In the genomic region with DNA sequence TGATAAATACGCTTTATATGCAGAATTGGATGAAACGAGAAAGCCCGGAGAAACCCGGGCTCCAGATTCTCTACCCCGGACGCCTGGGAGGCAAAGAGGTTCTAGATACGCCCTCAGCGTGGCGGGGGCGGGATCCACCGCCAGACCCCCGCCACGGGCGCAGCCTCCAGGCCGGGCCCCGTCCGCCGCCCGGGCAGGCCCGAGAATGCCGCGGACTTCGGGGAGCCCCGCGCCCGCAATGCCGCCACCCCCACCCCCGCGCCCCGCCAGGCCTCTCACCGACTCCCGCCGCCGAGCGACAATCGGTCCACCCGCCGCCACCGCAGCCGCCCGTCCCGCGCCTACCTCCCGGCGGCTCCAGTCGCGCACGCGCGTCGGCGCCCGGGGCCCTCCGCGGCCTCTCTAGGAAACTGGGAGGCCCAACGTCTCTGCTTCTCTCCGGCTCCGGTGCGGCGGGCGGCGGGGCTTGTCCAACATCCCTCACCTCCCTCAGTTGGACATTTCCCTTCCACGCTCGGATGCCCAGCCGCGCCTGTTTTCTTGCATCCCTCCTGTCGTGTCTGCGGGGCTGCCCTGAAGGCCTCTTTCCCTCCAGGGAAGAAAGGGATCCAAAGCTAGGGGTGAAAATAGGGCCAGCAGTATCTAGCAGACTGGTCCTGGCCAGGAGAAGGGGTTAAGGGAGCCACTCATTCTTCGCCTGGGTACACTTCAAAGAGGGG, we compare ENCODE assay signal across 1 cellular context.
A peak's percentile ranks its signal among the peaks of the same experiment; 100 is the strongest.
TF ChIP-seq lines count a peak whose summit lies in the region.

TSS of gene ZNF445 (minus strand) at position 359 of the 719 bp plus-strand sequence. CDS start 22,121 bp downstream, outside the sequence.

TF ChIP-seq in HepG2, 621 proteins besides CTCF, POLR2A, EP300 and RAD21 (continued from another document and continues in another):
- TF ChIP-seq, protein P1, sequence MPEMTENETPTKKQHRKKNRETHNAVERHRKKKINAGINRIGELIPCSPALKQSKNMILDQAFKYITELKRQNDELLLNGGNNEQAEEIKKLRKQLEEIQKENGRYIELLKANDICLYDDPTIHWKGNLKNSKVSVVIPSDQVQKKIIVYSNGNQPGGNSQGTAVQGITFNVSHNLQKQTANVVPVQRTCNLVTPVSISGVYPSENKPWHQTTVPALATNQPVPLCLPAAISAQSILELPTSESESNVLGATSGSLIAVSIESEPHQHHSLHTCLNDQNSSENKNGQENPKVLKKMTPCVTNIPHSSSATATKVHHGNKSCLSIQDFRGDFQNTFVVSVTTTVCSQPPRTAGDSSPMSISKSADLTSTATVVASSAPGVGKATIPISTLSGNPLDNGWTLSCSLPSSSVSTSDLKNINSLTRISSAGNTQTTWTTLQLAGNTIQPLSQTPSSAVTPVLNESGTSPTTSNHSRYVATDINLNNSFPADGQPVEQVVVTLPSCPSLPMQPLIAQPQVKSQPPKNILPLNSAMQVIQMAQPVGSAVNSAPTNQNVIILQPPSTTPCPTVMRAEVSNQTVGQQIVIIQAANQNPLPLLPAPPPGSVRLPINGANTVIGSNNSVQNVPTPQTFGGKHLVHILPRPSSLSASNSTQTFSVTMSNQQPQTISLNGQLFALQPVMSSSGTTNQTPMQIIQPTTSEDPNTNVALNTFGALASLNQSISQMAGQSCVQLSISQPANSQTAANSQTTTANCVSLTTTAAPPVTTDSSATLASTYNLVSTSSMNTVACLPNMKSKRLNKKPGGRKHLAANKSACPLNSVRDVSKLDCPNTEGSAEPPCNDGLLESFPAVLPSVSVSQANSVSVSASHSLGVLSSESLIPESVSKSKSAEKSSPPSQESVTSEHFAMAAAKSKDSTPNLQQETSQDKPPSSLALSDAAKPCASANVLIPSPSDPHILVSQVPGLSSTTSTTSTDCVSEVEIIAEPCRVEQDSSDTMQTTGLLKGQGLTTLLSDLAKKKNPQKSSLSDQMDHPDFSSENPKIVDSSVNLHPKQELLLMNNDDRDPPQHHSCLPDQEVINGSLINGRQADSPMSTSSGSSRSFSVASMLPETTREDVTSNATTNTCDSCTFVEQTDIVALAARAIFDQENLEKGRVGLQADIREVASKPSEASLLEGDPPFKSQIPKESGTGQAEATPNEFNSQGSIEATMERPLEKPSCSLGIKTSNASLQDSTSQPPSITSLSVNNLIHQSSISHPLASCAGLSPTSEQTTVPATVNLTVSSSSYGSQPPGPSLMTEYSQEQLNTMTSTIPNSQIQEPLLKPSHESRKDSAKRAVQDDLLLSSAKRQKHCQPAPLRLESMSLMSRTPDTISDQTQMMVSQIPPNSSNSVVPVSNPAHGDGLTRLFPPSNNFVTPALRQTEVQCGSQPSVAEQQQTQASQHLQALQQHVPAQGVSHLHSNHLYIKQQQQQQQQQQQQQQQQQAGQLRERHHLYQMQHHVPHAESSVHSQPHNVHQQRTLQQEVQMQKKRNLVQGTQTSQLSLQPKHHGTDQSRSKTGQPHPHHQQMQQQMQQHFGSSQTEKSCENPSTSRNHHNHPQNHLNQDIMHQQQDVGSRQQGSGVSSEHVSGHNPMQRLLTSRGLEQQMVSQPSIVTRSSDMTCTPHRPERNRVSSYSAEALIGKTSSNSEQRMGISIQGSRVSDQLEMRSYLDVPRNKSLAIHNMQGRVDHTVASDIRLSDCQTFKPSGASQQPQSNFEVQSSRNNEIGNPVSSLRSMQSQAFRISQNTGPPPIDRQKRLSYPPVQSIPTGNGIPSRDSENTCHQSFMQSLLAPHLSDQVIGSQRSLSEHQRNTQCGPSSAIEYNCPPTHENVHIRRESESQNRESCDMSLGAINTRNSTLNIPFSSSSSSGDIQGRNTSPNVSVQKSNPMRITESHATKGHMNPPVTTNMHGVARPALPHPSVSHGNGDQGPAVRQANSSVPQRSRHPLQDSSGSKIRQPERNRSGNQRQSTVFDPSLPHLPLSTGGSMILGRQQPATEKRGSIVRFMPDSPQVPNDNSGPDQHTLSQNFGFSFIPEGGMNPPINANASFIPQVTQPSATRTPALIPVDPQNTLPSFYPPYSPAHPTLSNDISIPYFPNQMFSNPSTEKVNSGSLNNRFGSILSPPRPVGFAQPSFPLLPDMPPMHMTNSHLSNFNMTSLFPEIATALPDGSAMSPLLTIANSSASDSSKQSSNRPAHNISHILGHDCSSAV (CRISPR knock-in tag; IDR thresholded peaks at IDR 0.05; ENCODE audit: borderline replicate concordance), result no peak
- 0 out of 2 replicates have a peak, but pooled peaks have one; percentile 22 for TF ChIP-seq CENPT (CRISPR knock-in tag; IDR thresholded peaks at IDR 0.05; ENCODE audit: low read depth)
- TF ChIP-seq ZNF264 (CRISPR knock-in tag; IDR thresholded peaks at IDR 0.05), result no peak
- no peak for TF ChIP-seq NRL (CRISPR knock-in tag; IDR thresholded peaks at IDR 0.05; ENCODE audit: borderline replicate concordance)
- TF ChIP-seq RARG (CRISPR knock-in tag; IDR thresholded peaks at IDR 0.05; ENCODE audit: low read depth), result no peak
- TF ChIP-seq MIER2 (CRISPR knock-in tag; IDR thresholded peaks at IDR 0.05), result no peak
- TF ChIP-seq NR1H2 (CRISPR knock-in tag; IDR thresholded peaks at IDR 0.05; ENCODE audit: borderline replicate concordance, low read depth), result no peak
- no peak for TF ChIP-seq ZBTB43 (CRISPR knock-in tag; conservative IDR thresholded peaks at IDR 0.05)
- TF ChIP-seq, protein P2, sequence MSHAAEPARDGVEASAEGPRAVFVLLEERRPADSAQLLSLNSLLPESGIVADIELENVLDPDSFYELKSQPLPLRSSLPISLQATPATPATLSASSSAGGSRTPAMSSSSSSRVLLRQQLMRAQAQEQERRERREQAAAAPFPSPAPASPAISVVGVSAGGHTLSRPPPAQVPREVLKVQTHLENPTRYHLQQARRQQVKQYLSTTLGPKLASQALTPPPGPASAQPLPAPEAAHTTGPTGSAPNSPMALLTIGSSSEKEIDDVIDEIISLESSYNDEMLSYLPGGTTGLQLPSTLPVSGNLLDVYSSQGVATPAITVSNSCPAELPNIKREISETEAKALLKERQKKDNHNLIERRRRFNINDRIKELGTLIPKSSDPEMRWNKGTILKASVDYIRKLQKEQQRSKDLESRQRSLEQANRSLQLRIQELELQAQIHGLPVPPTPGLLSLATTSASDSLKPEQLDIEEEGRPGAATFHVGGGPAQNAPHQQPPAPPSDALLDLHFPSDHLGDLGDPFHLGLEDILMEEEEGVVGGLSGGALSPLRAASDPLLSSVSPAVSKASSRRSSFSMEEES (CRISPR knock-in tag; IDR thresholded peaks at IDR 0.05), result no peak
- peak; percentile 65 for TF ChIP-seq AGO2 (optimal IDR thresholded peaks at IDR 0.05; ENCODE audit: low read depth, low read length)
- peak; percentile 28; the same call in 1 of the 2 replicates for TF ChIP-seq ZIK1 (CRISPR knock-in tag; IDR thresholded peaks at IDR 0.05; ENCODE audit: borderline replicate concordance, low read depth)
- no peak for TF ChIP-seq STAT5B (CRISPR knock-in tag; IDR thresholded peaks at IDR 0.05)
- no peak for TF ChIP-seq TIGD3 (CRISPR knock-in tag; IDR thresholded peaks at IDR 0.05; ENCODE audit: borderline replicate concordance)
- no peak for TF ChIP-seq CEBPG (CRISPR knock-in tag; IDR thresholded peaks at IDR 0.05)
- TF ChIP-seq KLF11 (CRISPR knock-in tag; IDR thresholded peaks at IDR 0.05), result no peak; the same call in 1 of the 2 replicates
- 0 out of 2 replicates have a peak, but pooled peaks have one; percentile 44 for TF ChIP-seq ZNF501 (CRISPR knock-in tag; IDR thresholded peaks at IDR 0.05)
- TF ChIP-seq FOXO1 (CRISPR knock-in tag; IDR thresholded peaks at IDR 0.05), result no peak
- TF ChIP-seq ZNF180 (CRISPR knock-in tag; IDR thresholded peaks at IDR 0.05; ENCODE audit: borderline replicate concordance, low read depth), result no peak
- TF ChIP-seq ZNF703 (CRISPR knock-in tag; IDR thresholded peaks at IDR 0.05; ENCODE audit: borderline replicate concordance), result no peak
- TF ChIP-seq ZNF614 (CRISPR knock-in tag; IDR thresholded peaks at IDR 0.05; ENCODE audit: borderline replicate concordance), result no peak
- TF ChIP-seq KMT2B (CRISPR knock-in tag; IDR thresholded peaks at IDR 0.05), result no peak; the same call in 1 of the 2 replicates
- TF ChIP-seq, protein P3, sequence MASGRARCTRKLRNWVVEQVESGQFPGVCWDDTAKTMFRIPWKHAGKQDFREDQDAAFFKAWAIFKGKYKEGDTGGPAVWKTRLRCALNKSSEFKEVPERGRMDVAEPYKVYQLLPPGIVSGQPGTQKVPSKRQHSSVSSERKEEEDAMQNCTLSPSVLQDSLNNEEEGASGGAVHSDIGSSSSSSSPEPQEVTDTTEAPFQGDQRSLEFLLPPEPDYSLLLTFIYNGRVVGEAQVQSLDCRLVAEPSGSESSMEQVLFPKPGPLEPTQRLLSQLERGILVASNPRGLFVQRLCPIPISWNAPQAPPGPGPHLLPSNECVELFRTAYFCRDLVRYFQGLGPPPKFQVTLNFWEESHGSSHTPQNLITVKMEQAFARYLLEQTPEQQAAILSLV (CRISPR knock-in tag; IDR thresholded peaks at IDR 0.05; ENCODE audit: borderline replicate concordance), result no peak
- TF ChIP-seq NPAS2 (CRISPR knock-in tag; IDR thresholded peaks at IDR 0.05; ENCODE audit: borderline replicate concordance), result no peak
- no peak for TF ChIP-seq GTF2F1 (IDR thresholded peaks at IDR 0.05; ENCODE audit: low read length)
- no peak for TF ChIP-seq FOXO4 (CRISPR knock-in tag; conservative IDR thresholded peaks at IDR 0.05)
- peak; percentile 29; the same call in 1 of the 2 replicates for TF ChIP-seq ELF1 (CRISPR knock-in tag; IDR thresholded peaks at IDR 0.05)
- TF ChIP-seq SYNCRIP (IDR thresholded peaks at IDR 0.05; ENCODE audit: insufficient read depth, low read depth, low read length), result no peak
- TF ChIP-seq ZFP36L1 (CRISPR knock-in tag; IDR thresholded peaks at IDR 0.05), result no peak
- no peak for TF ChIP-seq ZNF777 (CRISPR knock-in tag; IDR thresholded peaks at IDR 0.05)
- TF ChIP-seq ZNF572 (CRISPR knock-in tag; IDR thresholded peaks at IDR 0.05), result no peak
- no peak for TF ChIP-seq ELF4 (CRISPR knock-in tag; IDR thresholded peaks at IDR 0.05; ENCODE audit: borderline replicate concordance)
- no peak; the same call in 1 of the 2 replicates for TF ChIP-seq ZNF124 (CRISPR knock-in tag; IDR thresholded peaks at IDR 0.05)
- TF ChIP-seq IRF1 (CRISPR knock-in tag; IDR thresholded peaks at IDR 0.05; ENCODE audit: low read depth), result no peak
- TF ChIP-seq NR3C1 (CRISPR knock-in tag; IDR thresholded peaks at IDR 0.05), result no peak
- no peak for TF ChIP-seq ZNF629 (CRISPR knock-in tag; conservative IDR thresholded peaks at IDR 0.05)
- TF ChIP-seq ZNF557 (CRISPR knock-in tag; IDR thresholded peaks at IDR 0.05), result no peak
- TF ChIP-seq HMGXB4 (CRISPR knock-in tag; IDR thresholded peaks at IDR 0.05; ENCODE audit: borderline replicate concordance in 1 of 2, low read depth in 1 of 2), result peak in 1 of 2 experiments; percentile 52; a peak in 1 of 4 replicates
- TF ChIP-seq MTA1 (CRISPR knock-in tag; IDR thresholded peaks at IDR 0.05; ENCODE audit: borderline replicate concordance), result no peak
- TF ChIP-seq AGO1 (IDR thresholded peaks at IDR 0.05; ENCODE audit: low read depth, low read length, poor library complexity, severe bottlenecking), result no peak
- no peak for TF ChIP-seq ZSCAN29 (CRISPR knock-in tag; conservative IDR thresholded peaks at IDR 0.05)
- no peak for TF ChIP-seq ZNF17 (CRISPR knock-in tag; IDR thresholded peaks at IDR 0.05)
- no peak; the same call in 1 of the 2 replicates for TF ChIP-seq ELF3 (CRISPR knock-in tag; IDR thresholded peaks at IDR 0.05)
- no peak for TF ChIP-seq U2AF1 (optimal IDR thresholded peaks at IDR 0.05; ENCODE audit: low read depth, low read length)
- no peak for TF ChIP-seq IKZF4 (CRISPR knock-in tag; IDR thresholded peaks at IDR 0.05; ENCODE audit: borderline replicate concordance, low read depth, not compliant biosample characterization)
